Comparison of ENCODE assay signal across 8 cellular contexts in the genomic region with DNA sequence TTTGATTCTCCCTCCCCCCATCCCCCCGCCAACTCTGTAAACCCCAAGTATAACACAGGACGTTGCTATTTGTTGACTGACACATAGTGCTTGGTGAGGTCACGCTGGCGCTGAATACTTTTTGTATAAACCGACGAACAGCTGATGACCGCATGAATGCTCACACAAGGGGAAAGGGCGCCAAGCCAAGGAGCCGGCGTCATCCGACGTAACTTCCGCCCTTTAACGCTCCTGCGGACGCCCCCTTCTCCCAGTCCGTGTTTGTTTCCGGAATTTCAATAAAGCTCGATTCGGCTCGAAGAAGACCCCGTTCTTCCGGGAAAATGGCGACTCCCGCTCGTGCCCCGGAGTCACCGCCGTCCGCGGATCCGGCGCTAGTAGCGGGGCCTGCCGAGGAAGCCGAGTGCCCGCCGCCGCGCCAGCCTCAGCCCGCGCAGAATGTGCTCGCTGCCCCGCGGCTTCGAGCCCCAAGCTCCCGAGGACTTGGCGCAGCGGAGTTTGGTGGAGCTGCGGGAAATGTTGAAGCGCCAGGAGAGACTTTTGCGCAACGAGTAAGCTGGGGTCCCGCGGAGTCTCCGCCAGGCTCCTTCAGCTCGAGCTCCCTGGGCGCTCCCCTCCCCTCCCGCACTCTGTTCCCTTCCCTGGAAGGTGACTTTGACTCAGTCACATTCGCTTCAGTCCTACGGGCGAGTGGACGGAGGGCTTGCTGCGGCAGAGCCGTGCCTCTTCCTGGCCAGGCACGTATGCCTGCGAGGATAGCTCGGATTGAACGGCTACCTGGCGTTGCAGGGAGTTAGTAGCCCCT. TPM values are rescaled to one million over a fixed set of nuclear protein-coding genes. Genes with fewer than 3 reads are reported as not detected.
DNase-seq lines count a peak whose midpoint lies in the region; ATAC-seq and TF ChIP-seq lines count a peak whose summit lies in the region.

A gene (plus strand): TSS at position 310 of the 805 bp plus-strand sequence. CDS start 129 bp downstream, at position 439.

- H3K9ac ChIP-seq in mucosa of rectum (ENCODE audit: low read depth in 1 of 2, low read length in 2 of 2) = peak within 1 kb of the TSS; percentile 97

- peaks cover 15% of the 10 kb centered on the region for H3K4me1 ChIP-seq in PC-9 (replicated peaks; ENCODE audit: insufficient read depth)
- peaks cover 10% of the 10 kb centered on the region in 2 donors for H3K4me1 ChIP-seq in mucosa of rectum (ENCODE audit: control insufficient read depth in 2 of 2, insufficient read depth in 2 of 2, low read length in 2 of 2)

- DNase-seq in DMS153 (lab: John Stamatoyannopoulos, UW) = peak; percentile 90
- peak; percentile 97 for DNase-seq in Jurkat, Clone E6-1 (ENCODE audit: low read depth, low spot score)
- DNase-seq in PC-9 = peak; percentile 84 to 85
- peak; percentile 86 for DNase-seq in activated T-cell treated with anti-CD3 and anti-CD28 coated beads, Interleukin-2, amount 50 U/mL, for 1 hour
- DNase-seq in erythroblast (lab: John Stamatoyannopoulos, UW) = peak; percentile 97
- DNase-seq in stimulated activated CD8-positive, alpha-beta memory T cell treated with anti-CD3 and anti-CD28 coated beads, Interleukin-4, amount 100 ng/mL, for 48 hours = peak; percentile 92

- CTCF ChIA-PET in PC-9 (lab: Charles Lee) = interaction anchor here (0.6 kb wide), 3 partner anchors 76 to 590 kb away, joined by 3 to 14 read pairs (median 4); no protein-coding TSS in a partner anchor

- H3K36me3 ChIP-seq in PC-9 (ENCODE audit: low read depth) = 0 out of 2 replicates have a peak, but pooled peaks cover 4% of the 10 kb centered on the region
- peaks cover 13 to 16% of the 10 kb centered on the region in 2 donors for H3K36me3 ChIP-seq in mucosa of rectum (ENCODE audit: control insufficient read depth in 2 of 2, insufficient read depth in 2 of 2, low read length in 2 of 2)

- intact Hi-C loops in PC-9 (cut with micrococcal nuclease; ENCODE audit: unreplicated experiment) = loop anchor here (1.0 to 2.0 kb wide), 2 partner anchors 31 to 146 kb away; no protein-coding TSS in a partner anchor

- H3K4me3 ChIP-seq in Jurkat, Clone E6-1 (ENCODE audit: low read length) = peak within 1 kb of the TSS; percentile 93
- H3K4me3 ChIP-seq in PC-9 = peak within 1 kb of the TSS; percentile 74
- H3K4me3 ChIP-seq in mucosa of rectum (ENCODE audit: low read length in 2 of 2) = peak within 1 kb of the TSS; percentile 95

- H4K20me1 ChIP-seq in PC-9 (ENCODE audit: insufficient read depth) = no peaks in the 10 kb centered on the region

- TSS peak; percentile 51 for BruUV-seq in PC-9 (replicated peaks; lab: Mats Ljungman, UMichigan)

- H3K4me2 ChIP-seq in PC-9 = peak within 1 kb of the TSS; percentile 88

- ATAC-seq in GM21619 (IDR thresholded peaks at IDR 0.05; ENCODE audit: unreplicated experiment) = peak; percentile 97

- peak within 1 kb of the TSS; percentile 92 for H2AFZ ChIP-seq in PC-9

- H3K27me3 ChIP-seq in PC-9 (ENCODE audit: insufficient read depth, low read depth) (no peaks in the 10 kb centered on the region), mucosa of rectum (ENCODE audit: control insufficient read depth in 2 of 2, insufficient read depth in 2 of 2, low read length in 2 of 2) (no peaks in the 10 kb centered on the region)

- POLR2A ChIA-PET in PC-9 (lab: Charles Lee; ENCODE audit: unreplicated experiment) = interaction anchor here (0.6 to 0.7 kb wide), 5 partner anchors 25 to 1664 kb away, joined by 3 to 5 read pairs (median 5); no protein-coding TSS in a partner anchor

- TF ChIP-seq CTCF in PC-9 (conservative IDR thresholded peaks at IDR 0.05) = no peak

- H3F3A ChIP-seq in PC-9 (ENCODE audit: insufficient read depth, low read depth) = no peaks in the 10 kb centered on the region

- H3K9me2 ChIP-seq in PC-9 (ENCODE audit: insufficient read depth) = no peaks in the 10 kb centered on the region

- H3K9me3 ChIP-seq in PC-9 (ENCODE audit: insufficient read depth, low read depth) = no peaks in the 10 kb centered on the region
- H3K9me3 ChIP-seq in mucosa of rectum (ENCODE audit: control insufficient read depth in 2 of 2, low read length in 2 of 2) = no peaks in the 10 kb centered on the region

- H3K27ac ChIP-seq in PC-9 = peak within 1 kb of the TSS; percentile 74
- peak within 1 kb of the TSS; percentile 88 to 89 for H3K27ac ChIP-seq in mucosa of rectum (ENCODE audit: low read depth in 2 of 2, low read length in 2 of 2)

- peak; percentile 84 for TF ChIP-seq POLR2A in erythroblast (IDR thresholded peaks at IDR 0.05; ENCODE audit: low read length)

- H3K79me2 ChIP-seq in PC-9 (ENCODE audit: low read depth) = peaks cover 36% of the 10 kb centered on the region

RNA-seq across cellular contexts. Expression of the gene that starts here (rescaled TPM):
- 29.6 TPM for polyA plus RNA-seq in Jurkat, Clone E6-1 (2012; ENCODE audit: insufficient read depth, insufficient read length)
- 53.9 and 56.8 TPM in 2 replicates for total RNA-seq in PC-9 (2021)

Comparison
In these comparisons a context has a peak if more than half of its experiments do, and no peak if none do; other contexts are left out.
1. Peak in every context shown above with its lines: DNase-seq, ATAC-seq, H3K4me3 ChIP-seq and H3K27ac ChIP-seq.